1 cellular context compared by ENCODE assay signal in the genomic region with DNA sequence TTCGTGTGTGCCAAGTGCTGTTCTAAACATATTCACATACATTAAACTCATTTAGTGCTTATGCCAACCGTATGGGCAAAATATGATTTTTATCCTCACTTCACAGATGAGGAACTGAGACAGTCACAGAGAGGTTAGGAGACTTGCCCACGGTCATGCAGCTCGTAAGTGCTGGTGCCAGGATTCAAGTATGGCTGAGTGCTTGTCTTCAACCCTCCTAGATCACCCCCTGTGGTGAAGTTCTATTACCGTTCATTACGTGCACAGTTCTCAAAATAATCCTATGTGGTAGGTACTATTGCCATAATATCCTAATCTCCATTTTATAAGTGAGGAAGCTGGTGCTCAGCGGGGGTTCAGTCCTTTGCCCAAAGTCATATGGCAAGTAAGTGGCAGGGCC.
TF ChIP-seq lines count a peak whose summit lies in the region.

No MANE protein-coding gene starts in this region.

TF ChIP-seq in neural cell, 6 proteins besides CTCF, POLR2A, EP300 and RAD21 (continued from another document):
- TF ChIP-seq, protein P1, sequence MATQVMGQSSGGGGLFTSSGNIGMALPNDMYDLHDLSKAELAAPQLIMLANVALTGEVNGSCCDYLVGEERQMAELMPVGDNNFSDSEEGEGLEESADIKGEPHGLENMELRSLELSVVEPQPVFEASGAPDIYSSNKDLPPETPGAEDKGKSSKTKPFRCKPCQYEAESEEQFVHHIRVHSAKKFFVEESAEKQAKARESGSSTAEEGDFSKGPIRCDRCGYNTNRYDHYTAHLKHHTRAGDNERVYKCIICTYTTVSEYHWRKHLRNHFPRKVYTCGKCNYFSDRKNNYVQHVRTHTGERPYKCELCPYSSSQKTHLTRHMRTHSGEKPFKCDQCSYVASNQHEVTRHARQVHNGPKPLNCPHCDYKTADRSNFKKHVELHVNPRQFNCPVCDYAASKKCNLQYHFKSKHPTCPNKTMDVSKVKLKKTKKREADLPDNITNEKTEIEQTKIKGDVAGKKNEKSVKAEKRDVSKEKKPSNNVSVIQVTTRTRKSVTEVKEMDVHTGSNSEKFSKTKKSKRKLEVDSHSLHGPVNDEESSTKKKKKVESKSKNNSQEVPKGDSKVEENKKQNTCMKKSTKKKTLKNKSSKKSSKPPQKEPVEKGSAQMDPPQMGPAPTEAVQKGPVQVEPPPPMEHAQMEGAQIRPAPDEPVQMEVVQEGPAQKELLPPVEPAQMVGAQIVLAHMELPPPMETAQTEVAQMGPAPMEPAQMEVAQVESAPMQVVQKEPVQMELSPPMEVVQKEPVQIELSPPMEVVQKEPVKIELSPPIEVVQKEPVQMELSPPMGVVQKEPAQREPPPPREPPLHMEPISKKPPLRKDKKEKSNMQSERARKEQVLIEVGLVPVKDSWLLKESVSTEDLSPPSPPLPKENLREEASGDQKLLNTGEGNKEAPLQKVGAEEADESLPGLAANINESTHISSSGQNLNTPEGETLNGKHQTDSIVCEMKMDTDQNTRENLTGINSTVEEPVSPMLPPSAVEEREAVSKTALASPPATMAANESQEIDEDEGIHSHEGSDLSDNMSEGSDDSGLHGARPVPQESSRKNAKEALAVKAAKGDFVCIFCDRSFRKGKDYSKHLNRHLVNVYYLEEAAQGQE (IDR thresholded peaks at IDR 0.05; ENCODE audit: borderline replicate concordance), result no peak
- TF ChIP-seq TAF1 (IDR thresholded peaks at IDR 0.05; ENCODE audit: low read depth) (no peak), EZH2 (IDR thresholded peaks at IDR 0.05; ENCODE audit: borderline replicate concordance, insufficient read depth, low read length, poor library complexity, severe bottlenecking) (no peak)
